29 cellular contexts compared by ENCODE assay signal in genomic region chr3:68858549-68858948, GRCh38.
"Had no signal": no experiment of that assay in that cellular context is flagged by ENCODE, and none has a peak within 500 bp of the region (broad histone marks: within the 10 kb centered on the region; RNA-seq: fewer than 3 reads in every experiment).

No MANE protein-coding gene starts in this region.

- H2AFZ ChIP-seq: hepatocyte had no signal

- DNase-seq: colonic mucosa; cortex of kidney; dermis blood vessel endothelial cell; dorsolateral prefrontal cortex; effector CD4-positive, alpha-beta T cell; effector CD8-positive, alpha-beta T cell; effector memory CD4-positive, alpha-beta T cell; effector memory CD8-positive, alpha-beta T cell; endodermal cell; erythroblast; esophagus squamous epithelium; foreskin fibroblast; foreskin keratinocyte; foreskin melanocyte; gastrocnemius medialis; glutamatergic neuron; head of caudate nucleus; heart left ventricle; heart right ventricle had no signal

- FAIRE-seq: colon, endometrium, endothelial cell of umbilical vein, frontal cortex had no signal

- H3K9me3 ChIP-seq: colonic mucosa, gastrocnemius medialis, heart left ventricle had no signal

- H3K79me2 ChIP-seq: hepatocyte had no signal

- H3K36me3 ChIP-seq: colonic mucosa, esophagus muscularis mucosa, esophagus squamous epithelium, gastrocnemius medialis, gastroesophageal sphincter, heart left ventricle, heart right ventricle had no signal

- H3K4me1 ChIP-seq: colonic mucosa, esophagus muscularis mucosa, esophagus squamous epithelium, foreskin keratinocyte, gastrocnemius medialis, gastroesophageal sphincter, heart left ventricle, heart right ventricle had no signal

- H3K4me2 ChIP-seq: hepatocyte had no signal

- ATAC-seq: effector memory CD8-positive, alpha-beta T cell; esophagus mucosa; foreskin keratinocyte; gastrocnemius medialis; gastroesophageal sphincter; heart left ventricle; heart right ventricle had no signal

- H3K4me3 ChIP-seq: colonic mucosa, coronary artery, dorsolateral prefrontal cortex, esophagus muscularis mucosa, esophagus squamous epithelium, gastrocnemius medialis, gastroesophageal sphincter, heart left ventricle, heart right ventricle, hepatocyte had no signal

- H3K27ac ChIP-seq: colonic mucosa, coronary artery, dorsolateral prefrontal cortex, epithelial cell of prostate, esophagus muscularis mucosa, esophagus squamous epithelium, foreskin keratinocyte, gastrocnemius medialis, gastroesophageal sphincter, heart left ventricle, heart right ventricle, hepatocyte had no signal

- H3K27me3 ChIP-seq: colonic mucosa, dorsolateral prefrontal cortex, esophagus squamous epithelium, foreskin keratinocyte, gastrocnemius medialis, hepatocyte had no signal
